Comparison of ENCODE assay signal across 1 cellular context in genomic region chr11:133137939-133138338, GRCh38.
TF ChIP-seq lines count a peak whose summit lies in the region.

No MANE protein-coding gene starts in this region.

TF ChIP-seq in HepG2, 621 proteins besides CTCF, POLR2A, EP300 and RAD21 (continued from another document):
- TF ChIP-seq ZNF558 (CRISPR knock-in tag; IDR thresholded peaks at IDR 0.05; ENCODE audit: borderline replicate concordance): no peak
- TF ChIP-seq CREB3 (CRISPR knock-in tag; IDR thresholded peaks at IDR 0.05): no peak
- no peak for TF ChIP-seq ZNF713 (CRISPR knock-in tag; IDR thresholded peaks at IDR 0.05)
- no peak for TF ChIP-seq PTBP1 (IDR thresholded peaks at IDR 0.05; ENCODE audit: low read depth, low read length, poor library complexity, severe bottlenecking)
- no peak for TF ChIP-seq ZFP36 (IDR thresholded peaks at IDR 0.05; ENCODE audit: borderline replicate concordance, low read depth, low read length, partially characterized antibody)
- TF ChIP-seq MLX (CRISPR knock-in tag; IDR thresholded peaks at IDR 0.05): no peak
- no peak for TF ChIP-seq ATF1 (CRISPR knock-in tag; IDR thresholded peaks at IDR 0.05)
- no peak for TF ChIP-seq SRF (IDR thresholded peaks at IDR 0.05; ENCODE audit: low read depth, low read length)
- TF ChIP-seq ZBTB7A (CRISPR knock-in tag; IDR thresholded peaks at IDR 0.05): no peak
- TF ChIP-seq CREBL2 (CRISPR knock-in tag; IDR thresholded peaks at IDR 0.05; ENCODE audit: borderline replicate concordance): no peak
- no peak for TF ChIP-seq IRF9 (CRISPR knock-in tag; IDR thresholded peaks at IDR 0.05; ENCODE audit: borderline replicate concordance)
- no peak for TF ChIP-seq ZNF660 (CRISPR knock-in tag; IDR thresholded peaks at IDR 0.05; ENCODE audit: borderline replicate concordance, low read depth)
